17 cellular contexts compared by ENCODE assay signal in genomic region chr20:9185511-9185910, GRCh38.
DNase-seq lines count a peak whose midpoint lies in the region; ATAC-seq and TF ChIP-seq lines count a peak whose summit lies in the region.
"Had no signal": no experiment of that assay in that cellular context is flagged by ENCODE, and none has a peak within 500 bp of the region (broad histone marks: within the 10 kb centered on the region; RNA-seq: fewer than 3 reads in every experiment).

No MANE protein-coding gene starts in this region.

- no peak overlapping the region for H3K27ac ChIP-seq in vagina
- H3K27ac ChIP-seq: left lung had no signal

- H3K4me1 ChIP-seq in vagina = no peaks in the 10 kb centered on the region
- H3K4me1 ChIP-seq: left lung had no signal

- H3K4me3 ChIP-seq in AG10803 (ENCODE audit: low read length) (no peak overlapping the region), vagina (no peak overlapping the region)
- H3K4me3 ChIP-seq: left lung had no signal

- POLR2A ChIA-PET in WTC11 (lab: Charles Lee) = no interaction called here

- peak overlapping the region; percentile 58 for H3K27ac Mint-ChIP-seq in WTC11
- no peak overlapping the region for H3K27ac Mint-ChIP-seq in T-helper 2 cell treated with Interferon-gamma antibody and Interleukin-4, amounts not matched to agents 5 μg/mL and 100 μg/mL, for 36 hours
- H3K27ac Mint-ChIP-seq: activated naive CD8-positive, alpha-beta T cell treated with anti-CD3 and anti-CD28 coated beads for 36 hours; naive thymus-derived CD8-positive, alpha-beta T cell had no signal

- DNase-seq in AG10803 (ENCODE audit: low read depth) (peak; percentile 49), HK-2 (ENCODE audit: unreplicated experiment) (peak; percentile 53), WTC11 (ENCODE audit: low spot score) (no peak), hepatic stellate cell (ENCODE audit: low spot score) (peak; percentile 32), vagina (ENCODE audit: extremely low spot score in 2 of 2) (no peak)
- no peak for DNase-seq in T-helper 2 cell treated with Interferon-gamma antibody and Interleukin-4, amounts not matched to agents 5 μg/mL and 100 μg/mL, for 36 hours (ENCODE audit: low spot score)
- DNase-seq: activated CD4-positive, CD25-positive, alpha-beta regulatory T cell; activated naive CD8-positive, alpha-beta T cell treated with anti-CD3 and anti-CD28 coated beads for 36 hours; cerebellar nuclear complex; naive thymus-derived CD8-positive, alpha-beta T cell; retina; stimulated activated CD4-positive, alpha-beta T cell treated with anti-CD3 and anti-CD28 coated beads, Interleukin-4, amount 100 ng/mL, for 1 hour; SW 1271 had no signal

- no peak overlapping the region for H3K4me3 Mint-ChIP-seq in WTC11
- H3K4me3 Mint-ChIP-seq in T-helper 2 cell treated with Interferon-gamma antibody and Interleukin-4, amounts not matched to agents 5 μg/mL and 100 μg/mL, for 36 hours = no peak overlapping the region
- H3K4me3 Mint-ChIP-seq: activated naive CD8-positive, alpha-beta T cell treated with anti-CD3 and anti-CD28 coated beads for 36 hours; CD14-positive monocyte; naive thymus-derived CD8-positive, alpha-beta T cell had no signal

- TF ChIP-seq CTCF in AG10803 (conservative IDR thresholded peaks at IDR 0.05; ENCODE audit: low read length) (no peak), WTC11 (IDR thresholded peaks at IDR 0.05) (no peak), vagina (IDR thresholded peaks at IDR 0.05) (no peak)

- no peaks in the 10 kb centered on the region for H3K36me3 ChIP-seq in vagina
- H3K36me3 ChIP-seq: left lung had no signal

- no peaks in the 10 kb centered on the region for H3K9me3 ChIP-seq in vagina
- H3K9me3 ChIP-seq: left lung had no signal

- peaks cover 14% of the 10 kb centered on the region for H3K9me3 Mint-ChIP-seq in WTC11
- H3K9me3 Mint-ChIP-seq in T-helper 2 cell treated with Interferon-gamma antibody and Interleukin-4, amounts not matched to agents 5 μg/mL and 100 μg/mL, for 36 hours = peaks cover 11% of the 10 kb centered on the region
- H3K9me3 Mint-ChIP-seq: activated naive CD8-positive, alpha-beta T cell treated with anti-CD3 and anti-CD28 coated beads for 36 hours had no signal

- TF ChIP-seq POLR2A in vagina (IDR thresholded peaks at IDR 0.05) = no peak

- peaks cover 4% of the 10 kb centered on the region; the same call in 1 of the 2 replicates for H3K36me3 Mint-ChIP-seq in WTC11
- no peaks in the 10 kb centered on the region for H3K36me3 Mint-ChIP-seq in T-helper 2 cell treated with Interferon-gamma antibody and Interleukin-4, amounts not matched to agents 5 μg/mL and 100 μg/mL, for 36 hours (ENCODE audit: low read depth)
- H3K36me3 Mint-ChIP-seq: activated naive CD8-positive, alpha-beta T cell treated with anti-CD3 and anti-CD28 coated beads for 36 hours; CD14-positive monocyte; naive thymus-derived CD8-positive, alpha-beta T cell had no signal

- ATAC-seq in WTC11 (peak; percentile 29), HG02678 (IDR thresholded peaks at IDR 0.05; ENCODE audit: unreplicated experiment) (no peak), GM21717 (IDR thresholded peaks at IDR 0.05; ENCODE audit: unreplicated experiment) (no peak)
- ATAC-seq: left lung; naive thymus-derived CD8-positive, alpha-beta T cell had no signal

- peaks cover 32% of the 10 kb centered on the region for H3K4me1 Mint-ChIP-seq in WTC11
- no peaks in the 10 kb centered on the region for H3K4me1 Mint-ChIP-seq in T-helper 2 cell treated with Interferon-gamma antibody and Interleukin-4, amounts not matched to agents 5 μg/mL and 100 μg/mL, for 36 hours (ENCODE audit: low read depth)
- H3K4me1 Mint-ChIP-seq: activated naive CD8-positive, alpha-beta T cell treated with anti-CD3 and anti-CD28 coated beads for 36 hours; CD14-positive monocyte; naive thymus-derived CD8-positive, alpha-beta T cell had no signal

- no peaks in the 10 kb centered on the region for H3K27me3 ChIP-seq in vagina
- H3K27me3 ChIP-seq: left lung had no signal

- no peaks in the 10 kb centered on the region for H3K27me3 Mint-ChIP-seq in WTC11 (ENCODE audit: low read depth)
- no peaks in the 10 kb centered on the region for H3K27me3 Mint-ChIP-seq in T-helper 2 cell treated with Interferon-gamma antibody and Interleukin-4, amounts not matched to agents 5 μg/mL and 100 μg/mL, for 36 hours (ENCODE audit: low read depth)
- H3K27me3 Mint-ChIP-seq: activated naive CD8-positive, alpha-beta T cell treated with anti-CD3 and anti-CD28 coated beads for 36 hours had no signal

- CTCF ChIA-PET in WTC11 (lab: Charles Lee) = no interaction called here

- intact Hi-C loops in vagina (cut with DNase I) = no loop called here

TF ChIP-seq in WTC11, 78 proteins besides CTCF, POLR2A, EP300 and RAD21 (continues in another document):
- TF ChIP-seq ZNF396 (CRISPR knock-in tag; IDR thresholded peaks at IDR 0.05; ENCODE audit: borderline replicate concordance) = no peak
- no peak for TF ChIP-seq NR3C1 (CRISPR knock-in tag; conservative IDR thresholded peaks at IDR 0.05; ENCODE audit: low read depth)
- TF ChIP-seq EMX1 (CRISPR knock-in tag; IDR thresholded peaks at IDR 0.05) = no peak
- TF ChIP-seq ZNF121 (CRISPR knock-in tag; IDR thresholded peaks at IDR 0.05) = no peak
- no peak for TF ChIP-seq ATF1 (CRISPR knock-in tag; IDR thresholded peaks at IDR 0.05)
- TF ChIP-seq PREB (CRISPR knock-in tag; IDR thresholded peaks at IDR 0.05; ENCODE audit: borderline replicate concordance) = no peak
- TF ChIP-seq MXD4 (CRISPR knock-in tag; IDR thresholded peaks at IDR 0.05; ENCODE audit: borderline replicate concordance) = no peak
- no peak for TF ChIP-seq PRRX2 (CRISPR knock-in tag; IDR thresholded peaks at IDR 0.05)
- no peak for TF ChIP-seq NR2C2 (CRISPR knock-in tag; IDR thresholded peaks at IDR 0.05)
- TF ChIP-seq USF2 (CRISPR knock-in tag; IDR thresholded peaks at IDR 0.05) = no peak
- no peak for TF ChIP-seq ZSCAN18 (CRISPR knock-in tag; IDR thresholded peaks at IDR 0.05)
- no peak for TF ChIP-seq ZNF425 (CRISPR knock-in tag; conservative IDR thresholded peaks at IDR 0.05)
- TF ChIP-seq ZNF219 (CRISPR knock-in tag; IDR thresholded peaks at IDR 0.05; ENCODE audit: borderline replicate concordance) = no peak
- TF ChIP-seq ZNF671 (CRISPR knock-in tag; IDR thresholded peaks at IDR 0.05) = no peak
- TF ChIP-seq OVOL2 (CRISPR knock-in tag; IDR thresholded peaks at IDR 0.05; ENCODE audit: borderline replicate concordance) = no peak
- TF ChIP-seq CBFB (CRISPR knock-in tag; IDR thresholded peaks at IDR 0.05; ENCODE audit: low read depth) = no peak
- TF ChIP-seq RORB (CRISPR knock-in tag; IDR thresholded peaks at IDR 0.05) = no peak
- no peak for TF ChIP-seq CDX4 (CRISPR knock-in tag; IDR thresholded peaks at IDR 0.05; ENCODE audit: borderline replicate concordance)

Comparison
In these comparisons a context has a peak if more than half of its experiments do, and no peak if none do; other contexts are left out.
1. DNase-seq: peak in AG10803 (single experiment), HK-2 (single experiment) and hepatic stellate cell (single experiment); none in WTC11 (single experiment), T-helper 2 cell treated with Interferon-gamma antibody and Interleukin-4, amounts not matched to agents 5 μg/mL and 100 μg/mL, for 36 hours (single experiment) and vagina (0 of 2).